In genomic region chr15:31446546-31446945, GRCh38 we compare ENCODE assay signal across 33 cellular contexts.
"Had no signal": no experiment of that assay in that cellular context is flagged by ENCODE, and none has a peak within 500 bp of the region (broad histone marks: within the 10 kb centered on the region; RNA-seq: fewer than 3 reads in every experiment).

No MANE protein-coding gene starts in this region.

- ATAC-seq: activated CD8-positive, alpha-beta memory T cell treated with anti-CD3 and anti-CD28 coated beads, Interleukin-2, amount 10 ng/mL, durations not matched to agents 7 days and 5 days had no signal

- DNase-seq: activated CD4-positive, alpha-beta memory T cell treated with anti-CD3 and anti-CD28 coated beads, Interleukin-2, amount 10 ng/mL, durations not matched to agents 7 days and 5 days; activated CD4-positive, alpha-beta T cell treated with anti-CD3 and anti-CD28 coated beads for 4 hours; activated CD8-positive, alpha-beta memory T cell treated with anti-CD3 and anti-CD28 coated beads for 24 hours; activated CD8-positive, alpha-beta memory T cell treated with anti-CD3 and anti-CD28 coated beads, Interleukin-2, amount 10 ng/mL, durations not matched to agents 7 days and 5 days; activated CD8-positive, alpha-beta memory T cell treated with anti-CD3 and anti-CD28 coated beads, Interleukin-2, amount 50 U/mL, for 48 hours; activated effector memory CD4-positive, alpha-beta T cell treated with anti-CD3 and anti-CD28 coated beads, Interleukin-2, amount 50 U/mL, for 16 hours; activated naive CD4-positive, alpha-beta T cell; activated naive CD4-positive, alpha-beta T cell treated with anti-CD3 and anti-CD28 coated beads, Interleukin-2, amount 50 U/mL, for 16 hours; activated naive CD8-positive, alpha-beta T cell treated with anti-CD3 and anti-CD28 coated beads for 36 hours; activated T-cell treated with anti-CD3 and anti-CD28 coated beads, Interleukin-2, amount 50 U/mL, for 48 hours; amniotic stem cell; aorta; brain microvascular endothelial cell; Kasumi-1; KG1; MG63; NCI-H1048; NCI-H1105 treated with DMSO at 0.1 percent for 48 hours; NCI-H1436; NCI-H187; NCI-H2029 treated with DMSO at 0.1 percent for 48 hours; NCI-H2107; NCI-H510A; NCI-H526; NCI-H748 treated with DMSO at 0.1 percent for 48 hours; NK-92 treated with Interleukin-12 subunit alpha and Interleukin-12 subunit beta, amount 100 ng/mL, for 24 hours; OCI-M1; Right ventricle myocardium superior; SW 1271; T-helper 1 cell; T-helper 2 cell; T-helper 9 cell had no signal

- H3K27ac ChIP-seq: brain microvascular endothelial cell, cardiac muscle cell had no signal

- H3K27me3 ChIP-seq: brain microvascular endothelial cell, MG63 had no signal

- H3K4me3 ChIP-seq: cardiac muscle cell, MG63 had no signal

- H3K36me3 ChIP-seq: brain microvascular endothelial cell, cardiac muscle cell, MG63 had no signal
